ENCODE assay signal across 9 cellular contexts in the genomic region with DNA sequence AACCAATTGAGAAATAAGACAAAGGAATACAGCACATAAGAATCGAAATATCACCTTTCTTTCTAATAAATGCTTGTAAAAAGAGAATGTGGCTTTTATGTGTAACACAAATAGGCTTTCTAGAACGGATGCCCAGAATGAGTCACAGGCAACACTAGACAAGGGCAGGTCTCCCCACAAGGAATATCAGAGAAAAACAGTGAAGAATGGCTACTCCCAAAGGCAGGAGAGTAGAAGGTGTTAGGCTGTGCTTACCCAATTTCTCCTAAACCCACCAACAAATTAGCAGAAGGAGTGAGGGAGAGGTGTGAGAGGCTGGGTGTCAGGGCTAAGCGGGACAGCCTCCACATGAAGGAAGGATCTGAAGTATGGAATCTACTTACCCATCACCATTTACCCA. TPM values are rescaled to one million over a fixed set of nuclear protein-coding genes. Genes with fewer than 3 reads are reported as not detected.
DNase-seq lines count a peak whose midpoint lies in the region; ATAC-seq and TF ChIP-seq lines count a peak whose summit lies in the region.
"Had no signal": no experiment of that assay in that cellular context is flagged by ENCODE, and none has a peak within 500 bp of the region (broad histone marks: within the 10 kb centered on the region; RNA-seq: fewer than 3 reads in every experiment).

No MANE protein-coding gene starts in this region.

- H3K27ac ChIP-seq in IMR-90 (ENCODE audit: insufficient read depth, low read length) (no peak overlapping the region), tibial artery (no peak overlapping the region)
- peak overlapping the region; percentile 46 for H3K27ac ChIP-seq in effector memory CD4-positive, alpha-beta T cell (ENCODE audit: insufficient read depth, low read length, poor library complexity, severe bottlenecking)
- H3K27ac ChIP-seq: HL-60 had no signal

- no peak overlapping the region for H3K4me2 ChIP-seq in IMR-90 (ENCODE audit: low read depth, low read length)

- peak overlapping the region; percentile 25 for H2BK5ac ChIP-seq in IMR-90 (ENCODE audit: low read depth, low read length, poor library complexity, severe bottlenecking)

- peaks cover 0 to 4% of the 10 kb centered on the region in 2 experiments; a peak in 2 of 4 replicates for H3K79me1 ChIP-seq in IMR-90 (ENCODE audit: low read depth in 1 of 2, low read length in 2 of 2)

- no peak overlapping the region for H2AK9ac ChIP-seq in IMR-90 (replicated peaks; ENCODE audit: low read depth, low read length, poor library complexity)

- DNase-seq in GM06990 (ENCODE audit: extremely low read depth, insufficient read length) (peak; percentile 28), IMR-90 (peak; percentile 73), superior temporal gyrus (ENCODE audit: extremely low spot score) (no peak), HT-29 (ENCODE audit: low spot score) (no peak), medulla oblongata (ENCODE audit: extremely low spot score) (no peak), tibial artery (no peak)
- no peak for DNase-seq in effector memory CD4-positive, alpha-beta T cell

- H3K23ac ChIP-seq in IMR-90 (ENCODE audit: low read depth, low read length): no peak overlapping the region

- H4K5ac ChIP-seq in IMR-90 (ENCODE audit: low read depth, low read length): no peak overlapping the region

- no peak for TF ChIP-seq POLR2A in IMR-90 (IDR thresholded peaks at IDR 0.05; ENCODE audit: low read depth, low read length)

- H2BK120ac ChIP-seq in IMR-90 (ENCODE audit: low read depth, low read length): peak overlapping the region; percentile 66; the same call in 1 of the 2 replicates

- POLR2A ChIA-PET in IMR-90 (lab: Charles Lee; ENCODE audit: unreplicated experiment): no interaction called here

- H3K4me3 ChIP-seq in GM06990 (replicated peaks; ENCODE audit: low read depth, low read length) (peak overlapping the region; percentile 5; the same call in 1 of the 2 replicates), IMR-90 (ENCODE audit: insufficient read depth, low read depth, low read length) (no peak overlapping the region), tibial artery (no peak overlapping the region)
- no peak overlapping the region for H3K4me3 ChIP-seq in effector memory CD4-positive, alpha-beta T cell (ENCODE audit: insufficient read depth, low read depth, low read length, poor library complexity, severe bottlenecking)

- H3K9me3 ChIP-seq in IMR-90 (ENCODE audit: control insufficient read depth, insufficient read depth, low read length) (no peaks in the 10 kb centered on the region), tibial artery (no peaks in the 10 kb centered on the region)
- no peaks in the 10 kb centered on the region for H3K9me3 ChIP-seq in effector memory CD4-positive, alpha-beta T cell (ENCODE audit: control insufficient read depth, low read length)

- in situ Hi-C loops in IMR-90 (cut with MboI; ENCODE audit: low sequenced_read_pairs): no loop called here

- H2BK20ac ChIP-seq in IMR-90 (ENCODE audit: low read depth, low read length): no peak overlapping the region; the same call in 1 of the 2 replicates

- H3K36me3 ChIP-seq in GM06990 (ENCODE audit: control insufficient read depth, insufficient read depth, low read length): no peaks in the 10 kb centered on the region
- no peaks in the 10 kb centered on the region for H3K36me3 ChIP-seq in IMR-90 (ENCODE audit: control insufficient read depth, insufficient read depth, low read length)
- H3K36me3 ChIP-seq in effector memory CD4-positive, alpha-beta T cell (ENCODE audit: control insufficient read depth, insufficient read depth, low read length): no peaks in the 10 kb centered on the region
- H3K36me3 ChIP-seq in tibial artery: peaks cover 0 to 10% (median 0%) of the 10 kb centered on the region in 3 donors

- H3K9ac ChIP-seq in IMR-90 (ENCODE audit: low read depth, low read length): no peak overlapping the region

- H3K4me1 ChIP-seq in IMR-90 (ENCODE audit: control insufficient read depth, insufficient read depth, low read length): peaks cover 8% of the 10 kb centered on the region
- H3K4me1 ChIP-seq in effector memory CD4-positive, alpha-beta T cell (ENCODE audit: control insufficient read depth, insufficient read depth, low read length, poor library complexity, severe bottlenecking): peaks cover 4% of the 10 kb centered on the region
- no peaks in the 10 kb centered on the region for H3K4me1 ChIP-seq in tibial artery

- H2AFZ ChIP-seq in IMR-90 (replicated peaks; ENCODE audit: low read length, poor library complexity): peak overlapping the region; percentile 48

- ATAC-seq in GM21529 (IDR thresholded peaks at IDR 0.05; ENCODE audit: unreplicated experiment): peak; percentile 73
- peak; percentile 67 for ATAC-seq in IMR-90 (ENCODE audit: low read depth)

- dilution Hi-C loops in IMR-90 (cut with HindIII; ENCODE audit: low sequenced_read_pairs, unreplicated experiment): loop anchor here (25.0 kb wide), 1 partner anchor 432 kb away; no protein-coding TSS in a partner anchor

- TF ChIP-seq RAD21 in IMR-90 (IDR thresholded peaks at IDR 0.05; ENCODE audit: low read length): no peak

- no CpG with 5 or more reads among the region's 3 CpGs for WGBS in IMR-90 (ENCODE audit: extremely low coverage in 2 of 2, insufficient read length in 1 of 2), 2 experiments

- H3K9me1 ChIP-seq in IMR-90 (ENCODE audit: insufficient read depth, low read length): peaks cover 3% of the 10 kb centered on the region; the same call in 1 of the 2 replicates

- H3K27me3 ChIP-seq in GM06990 (replicated peaks; ENCODE audit: control insufficient read depth, insufficient read depth, low read length) (no peaks in the 10 kb centered on the region), IMR-90 (ENCODE audit: control insufficient read depth, insufficient read depth, low read length) (no peaks in the 10 kb centered on the region), tibial artery (no peaks in the 10 kb centered on the region)
- H3K27me3 ChIP-seq in effector memory CD4-positive, alpha-beta T cell (replicated peaks; ENCODE audit: control insufficient read depth, insufficient read depth, low read length, poor library complexity, severe bottlenecking): no peaks in the 10 kb centered on the region

- H4K91ac ChIP-seq in IMR-90 (ENCODE audit: insufficient read depth, low read depth, low read length): no peak overlapping the region

- no peak overlapping the region for H3K18ac ChIP-seq in IMR-90 (ENCODE audit: low read depth, low read length)

- H4K8ac ChIP-seq in IMR-90 (ENCODE audit: low read depth in 2 of 2, low read length in 2 of 2): peak overlapping the region in 1 of 2 experiments; percentile 49; a peak in 1 of 4 replicates

- CTCF ChIA-PET in IMR-90 (lab: Yijun Ruan, JAX): no interaction called here

- H3K56ac ChIP-seq in IMR-90 (ENCODE audit: extremely low read depth, insufficient read depth, low read length): no peak overlapping the region

- no peak overlapping the region; the same call in 2 of the 3 replicates for H2BK15ac ChIP-seq in IMR-90 (ENCODE audit: low read depth, low read length)

- H3K4ac ChIP-seq in IMR-90 (ENCODE audit: low read depth, low read length): peak overlapping the region; percentile 87

- no peak overlapping the region for H2AK5ac ChIP-seq in IMR-90 (ENCODE audit: low read depth, low read length)

- no TSS peak for BruUV-seq in IMR-90 (replicated peaks; lab: Mats Ljungman, UMichigan)

- 0 out of 2 replicates have a peak overlapping the region, but pooled peaks have one; percentile 76 for H3K14ac ChIP-seq in IMR-90 (replicated peaks; ENCODE audit: low read depth, low read length)

- TF ChIP-seq CTCF in GM06990 (IDR thresholded peaks at IDR 0.05; ENCODE audit: insufficient read depth, low read length, poor library complexity, severe bottlenecking) (no peak), IMR-90 (conservative IDR thresholded peaks at IDR 0.05; ENCODE audit: low read depth, low read length) (no peak), tibial artery (IDR thresholded peaks at IDR 0.05) (no peak)

- intact Hi-C loops in IMR-90 (cut with micrococcal nuclease): no loop called here
- intact Hi-C loops in tibial artery (cut with DNase I; ENCODE audit: low total_unique reads): loop anchor here (5.0 kb wide), 1 partner anchor 58 kb away; the partner anchor contains the start of gene POC1B

- no peaks in the 10 kb centered on the region for H4K20me1 ChIP-seq in IMR-90 (ENCODE audit: insufficient read depth, low read length)

TF ChIP-seq in IMR-90, 13 proteins besides CTCF, POLR2A, EP300 and RAD21 (continues in another document):
- TF ChIP-seq RFX5 (IDR thresholded peaks at IDR 0.05; ENCODE audit: low read depth, low read length) (no peak), MAZ (IDR thresholded peaks at IDR 0.05; ENCODE audit: borderline replicate concordance, low read depth, low read length) (no peak), NFE2L2 (IDR thresholded peaks at IDR 0.05; ENCODE audit: low read depth, low read length) (no peak), SMC3 (IDR thresholded peaks at IDR 0.05; ENCODE audit: low read depth, low read length) (no peak), MXI1 (IDR thresholded peaks at IDR 0.05; ENCODE audit: borderline replicate concordance, low read depth, low read length) (no peak), BHLHE40 (IDR thresholded peaks at IDR 0.05; ENCODE audit: low read depth, low read length) (no peak), FOS (IDR thresholded peaks at IDR 0.05; ENCODE audit: low read depth, low read length) (no peak), CHD1 (IDR thresholded peaks at IDR 0.05; ENCODE audit: low read depth, low read length) (no peak), MAFK (IDR thresholded peaks at IDR 0.05; ENCODE audit: low read depth, low read length) (no peak)
- TF ChIP-seq, protein P1, sequence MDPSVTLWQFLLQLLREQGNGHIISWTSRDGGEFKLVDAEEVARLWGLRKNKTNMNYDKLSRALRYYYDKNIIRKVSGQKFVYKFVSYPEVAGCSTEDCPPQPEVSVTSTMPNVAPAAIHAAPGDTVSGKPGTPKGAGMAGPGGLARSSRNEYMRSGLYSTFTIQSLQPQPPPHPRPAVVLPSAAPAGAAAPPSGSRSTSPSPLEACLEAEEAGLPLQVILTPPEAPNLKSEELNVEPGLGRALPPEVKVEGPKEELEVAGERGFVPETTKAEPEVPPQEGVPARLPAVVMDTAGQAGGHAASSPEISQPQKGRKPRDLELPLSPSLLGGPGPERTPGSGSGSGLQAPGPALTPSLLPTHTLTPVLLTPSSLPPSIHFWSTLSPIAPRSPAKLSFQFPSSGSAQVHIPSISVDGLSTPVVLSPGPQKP (IDR thresholded peaks at IDR 0.05; ENCODE audit: borderline replicate concordance, low read depth, low read length): no peak

RNA-seq across cellular contexts. Expression of gene GALNT4, which starts 55.2 kb away (rescaled TPM):
- total RNA-seq in IMR-90 (2012; rRNA removed): 9.0 and 14.2 TPM in 2 replicates
- polyA plus RNA-seq in IMR-90 (2012; rRNA removed): 1.9 and 2.6 TPM in 2 replicates
- 0.76 and 1.2 TPM in 2 replicates for polyA plus RNA-seq in IMR-90 (2012; cell fraction: cytosol; rRNA removed)
- polyA plus RNA-seq in IMR-90 (2012; cell fraction: nucleus; rRNA removed; ENCODE audit: low replicate concordance): 0.29 and 1.4 TPM in 2 replicates
- total RNA-seq in HT-29 (2014; rRNA removed; shearing (Covaris generic)): 5.7 and 6.7 TPM in 2 replicates

RNA-seq across cellular contexts. Expression of gene POC1B, which starts 56.5 kb away (rescaled TPM):
- 10.4 and 13.3 TPM in 2 replicates for total RNA-seq in IMR-90 (2012; rRNA removed)
- polyA plus RNA-seq in IMR-90 (2012; rRNA removed): 4.7 and 5.0 TPM in 2 replicates
- polyA plus RNA-seq in IMR-90 (2012; cell fraction: cytosol; rRNA removed): 0.77 and 1.7 TPM in 2 replicates
- 1.2 and 7.7 TPM in 2 replicates for polyA plus RNA-seq in IMR-90 (2012; cell fraction: nucleus; rRNA removed; ENCODE audit: low replicate concordance)
- total RNA-seq in HT-29 (2014; rRNA removed; shearing (Covaris generic)): 7.8 and 9.6 TPM in 2 replicates

Comparison
In these comparisons a context has a peak if more than half of its experiments do, and no peak if none do; other contexts are left out.
1. DNase-seq: peak in GM06990 (single experiment) and IMR-90 (single experiment); none in effector memory CD4-positive, alpha-beta T cell (0 of 3), superior temporal gyrus (single experiment), HT-29 (single experiment), medulla oblongata (single experiment) and tibial artery (0 of 2).